ENCODE assay signal across 12 cellular contexts in genomic region chr22:40325315-40325714, GRCh38. TPM values are rescaled to one million over a fixed set of nuclear protein-coding genes. Genes with fewer than 3 reads are reported as not detected.
DNase-seq lines count a peak whose midpoint lies in the region; ATAC-seq and TF ChIP-seq lines count a peak whose summit lies in the region.
"Had no signal": no experiment of that assay in that cellular context is flagged by ENCODE, and none has a peak within 500 bp of the region (broad histone marks: within the 10 kb centered on the region; RNA-seq: fewer than 3 reads in every experiment).

No MANE protein-coding gene starts in this region.

- H3K27me3 ChIP-seq in esophagus squamous epithelium = no peaks in the 10 kb centered on the region

- H3K9me3 ChIP-seq in esophagus squamous epithelium = no peaks in the 10 kb centered on the region

- no peaks in the 10 kb centered on the region for H3K27me3 Mint-ChIP-seq in activated CD4-positive, alpha-beta T cell treated with anti-CD3 and anti-CD28 coated beads, Interleukin-2, amount 10 ng/mL, durations not matched to agents 7 days and 5 days
- H3K27me3 Mint-ChIP-seq in activated naive CD8-positive, alpha-beta T cell treated with anti-CD3 and anti-CD28 coated beads for 36 hours = no peaks in the 10 kb centered on the region

- H3K36me3 ChIP-seq in esophagus squamous epithelium = peaks cover 8 to 78% (median 15%) of the 10 kb centered on the region in 3 donors

- POLR2A ChIA-PET in activated CD4-positive, alpha-beta T cell treated with anti-CD3 and anti-CD28 coated beads, Interleukin-2, amount 10 ng/mL, durations not matched to agents 7 days and 5 days (lab: Charles Lee) = no interaction called here

- DNase-seq in GM12865 (ENCODE audit: low read depth) (peak; percentile 13), esophagus squamous epithelium (lab: John Stamatoyannopoulos, UW) (no peak), GOT3 (lab: John Stamatoyannopoulos, UW) (no peak), inferior parietal cortex (ENCODE audit: extremely low spot score) (no peak)
- peak; percentile 43 for DNase-seq in activated CD4-positive, alpha-beta T cell treated with anti-CD3 and anti-CD28 coated beads, Interleukin-2, amount 10 ng/mL, durations not matched to agents 7 days and 5 days
- peak; percentile 75 for DNase-seq in activated naive CD8-positive, alpha-beta T cell treated with anti-CD3 and anti-CD28 coated beads for 36 hours
- DNase-seq in stimulated activated CD4-positive, alpha-beta T cell treated with anti-CD3 and anti-CD28 coated beads, Interleukin-2, amount 100 ng/mL, for 48 hours = peak; percentile 37 to 52
- DNase-seq: dermis blood vessel endothelial cell, KBM-7, NCI-H446, nucleus accumbens had no signal

- peak overlapping the region in 2 of 4 donors; percentile 16 to 56 for H3K27ac ChIP-seq in esophagus squamous epithelium

- H3K36me3 Mint-ChIP-seq in activated CD4-positive, alpha-beta T cell treated with anti-CD3 and anti-CD28 coated beads, Interleukin-2, amount 10 ng/mL, durations not matched to agents 7 days and 5 days (ENCODE audit: low read depth) = peaks cover 85% of the 10 kb centered on the region
- peaks cover 29% of the 10 kb centered on the region for H3K36me3 Mint-ChIP-seq in activated naive CD8-positive, alpha-beta T cell treated with anti-CD3 and anti-CD28 coated beads for 36 hours

- TF ChIP-seq CTCF in GM12865 (IDR thresholded peaks at IDR 0.05; ENCODE audit: insufficient read depth, low read depth, low read length, missing control alignments) (no peak), esophagus squamous epithelium (IDR thresholded peaks at IDR 0.05) (no peak)

- ATAC-seq in HG03135 (IDR thresholded peaks at IDR 0.05; ENCODE audit: unreplicated experiment) = no peak

- intact Hi-C loops in esophagus squamous epithelium (cut with DNase I) = no loop called here

- TF ChIP-seq POLR2A in esophagus squamous epithelium (IDR thresholded peaks at IDR 0.05) = no peak

- peak overlapping the region; percentile 73 for H3K4me3 Mint-ChIP-seq in activated CD4-positive, alpha-beta T cell treated with anti-CD3 and anti-CD28 coated beads, Interleukin-2, amount 10 ng/mL, durations not matched to agents 7 days and 5 days
- peak overlapping the region; percentile 73 for H3K4me3 Mint-ChIP-seq in activated naive CD8-positive, alpha-beta T cell treated with anti-CD3 and anti-CD28 coated beads for 36 hours

- CTCF ChIA-PET in activated CD4-positive, alpha-beta T cell treated with anti-CD3 and anti-CD28 coated beads, Interleukin-2, amount 10 ng/mL, durations not matched to agents 7 days and 5 days (lab: Charles Lee) = no interaction called here

- H3K27ac Mint-ChIP-seq in activated CD4-positive, alpha-beta T cell treated with anti-CD3 and anti-CD28 coated beads, Interleukin-2, amount 10 ng/mL, durations not matched to agents 7 days and 5 days = peak overlapping the region; percentile 99
- H3K27ac Mint-ChIP-seq in activated naive CD8-positive, alpha-beta T cell treated with anti-CD3 and anti-CD28 coated beads for 36 hours = peak overlapping the region; percentile 94

- H3K4me1 ChIP-seq in esophagus squamous epithelium = peaks cover 0 to 5% (median 0%) of the 10 kb centered on the region in 3 donors

- H3K4me3 ChIP-seq in GM12865 (ENCODE audit: low read depth, low read length) = no peak overlapping the region
- no peak overlapping the region for H3K4me3 ChIP-seq in esophagus squamous epithelium

- H3K9me3 Mint-ChIP-seq in activated CD4-positive, alpha-beta T cell treated with anti-CD3 and anti-CD28 coated beads, Interleukin-2, amount 10 ng/mL, durations not matched to agents 7 days and 5 days = no peaks in the 10 kb centered on the region
- H3K9me3 Mint-ChIP-seq in activated naive CD8-positive, alpha-beta T cell treated with anti-CD3 and anti-CD28 coated beads for 36 hours = no peaks in the 10 kb centered on the region

- WGBS in esophagus squamous epithelium, 2 donors = 50% methylated on average over 1 of the region's 6 CpGs; no CpG with 5 or more reads in 1 of the 2 donors

- peaks cover 90% of the 10 kb centered on the region for H3K4me1 Mint-ChIP-seq in activated CD4-positive, alpha-beta T cell treated with anti-CD3 and anti-CD28 coated beads, Interleukin-2, amount 10 ng/mL, durations not matched to agents 7 days and 5 days
- H3K4me1 Mint-ChIP-seq in activated naive CD8-positive, alpha-beta T cell treated with anti-CD3 and anti-CD28 coated beads for 36 hours = peaks cover 80% of the 10 kb centered on the region

RNA-seq across cellular contexts. Expression of gene ADSL, which starts 21.0 kb away (rescaled TPM):
- total RNA-seq in activated CD4-positive, alpha-beta T cell treated with anti-CD3 and anti-CD28 coated beads, Interleukin-2, amount 10 ng/mL, durations not matched to agents 7 days and 5 days = 100 to 1,000 TPM; 124 to 130 TPM
- 100 to 1,000 TPM; 174 to 178 TPM for total RNA-seq in activated naive CD8-positive, alpha-beta T cell treated with anti-CD3 and anti-CD28 coated beads for 36 hours
- total RNA-seq in esophagus squamous epithelium = 10 to 100 TPM; 32.0 to 98.1 (median 77.8) TPM

RNA-seq across cellular contexts. Expression of gene SGSM3, which starts 45.1 kb away (rescaled TPM):
- total RNA-seq in activated CD4-positive, alpha-beta T cell treated with anti-CD3 and anti-CD28 coated beads, Interleukin-2, amount 10 ng/mL, durations not matched to agents 7 days and 5 days = 10 to 100 TPM; 79.6 to 92.4 TPM
- 10 to 100 TPM; 37.6 to 41.4 TPM for total RNA-seq in activated naive CD8-positive, alpha-beta T cell treated with anti-CD3 and anti-CD28 coated beads for 36 hours
- 10 to 100 TPM; 36.7 to 51.4 (median 46.8) TPM for total RNA-seq in esophagus squamous epithelium

Comparison
In these comparisons a context has a peak if more than half of its experiments do, and no peak if none do; other contexts are left out.
1. DNase-seq: peak in GM12865 (single experiment), activated CD4-positive, alpha-beta T cell treated with anti-CD3 and anti-CD28 coated beads, Interleukin-2, amount 10 ng/mL, durations not matched to agents 7 days and 5 days (single experiment), activated naive CD8-positive, alpha-beta T cell treated with anti-CD3 and anti-CD28 coated beads for 36 hours (single experiment) and stimulated activated CD4-positive, alpha-beta T cell treated with anti-CD3 and anti-CD28 coated beads, Interleukin-2, amount 100 ng/mL, for 48 hours (2 of 2); none in esophagus squamous epithelium (single experiment), GOT3 (single experiment) and inferior parietal cortex (single experiment).